8 cellular contexts compared by ENCODE assay signal in genomic region chr14:69610859-69611263, GRCh38. TPM values are rescaled to one million over a fixed set of nuclear protein-coding genes. Genes with fewer than 3 reads are reported as not detected.
DNase-seq lines count a peak whose midpoint lies in the region; ATAC-seq, FAIRE-seq and TF ChIP-seq lines count a peak whose summit lies in the region.

No MANE protein-coding gene starts in this region.

- no peak overlapping the region for H2BK120ac ChIP-seq in mesendoderm (ENCODE audit: low read depth, low read length)

- ATAC-seq in GM19455 (IDR thresholded peaks at IDR 0.05; ENCODE audit: unreplicated experiment), result no peak
- ATAC-seq in GM19351 (IDR thresholded peaks at IDR 0.05; ENCODE audit: unreplicated experiment), result no peak

- H3K4me1 ChIP-seq in CD4-positive, alpha-beta memory T cell (ENCODE audit: insufficient read depth, low read length), result peaks cover 51% of the 10 kb centered on the region
- peaks cover 2% of the 10 kb centered on the region for H3K4me1 ChIP-seq in mesendoderm (ENCODE audit: control insufficient read depth, low read depth, low read length)

- peaks cover 0 to 13% of the 10 kb centered on the region in 2 donors for H3K36me3 Mint-ChIP-seq in CD4-positive, alpha-beta memory T cell

- no peak overlapping the region for H3K4ac ChIP-seq in mesendoderm (ENCODE audit: low read depth, low read length)

- peak overlapping the region; percentile 91 to 97 (median 96) for H3K27ac Mint-ChIP-seq in CD4-positive, alpha-beta memory T cell

- no peaks in the 10 kb centered on the region for H3K9me3 Mint-ChIP-seq in CD4-positive, alpha-beta memory T cell

- peak overlapping the region; percentile 83 to 92 (median 90) for H3K4me3 Mint-ChIP-seq in CD4-positive, alpha-beta memory T cell

- peak overlapping the region; percentile 81 for H3K18ac ChIP-seq in mesendoderm (ENCODE audit: low read length)

- no peaks in the 10 kb centered on the region for H3K36me3 ChIP-seq in CD4-positive, alpha-beta memory T cell (ENCODE audit: insufficient read depth, low read length)
- H3K36me3 ChIP-seq in KOPT-K1 (ENCODE audit: insufficient read depth, low read length), result no peaks in the 10 kb centered on the region
- H3K36me3 ChIP-seq in bronchial epithelial cell (ENCODE audit: control insufficient read depth, insufficient read depth, low read length), result peaks cover 3% of the 10 kb centered on the region
- no peaks in the 10 kb centered on the region for H3K36me3 ChIP-seq in mesendoderm (ENCODE audit: control insufficient read depth, insufficient read depth, low read length)

- H3K79me1 ChIP-seq in mesendoderm (ENCODE audit: low read length), result no peaks in the 10 kb centered on the region

- H2BK15ac ChIP-seq in mesendoderm (replicated peaks; ENCODE audit: low read depth), result no peak overlapping the region

- TF ChIP-seq CTCF in bronchial epithelial cell (IDR thresholded peaks at IDR 0.05; ENCODE audit: insufficient read depth, low read length, severe bottlenecking), result no peak

- no peaks in the 10 kb centered on the region for H3K27me3 ChIP-seq in CD4-positive, alpha-beta memory T cell (ENCODE audit: insufficient read depth, low read length)
- H3K27me3 ChIP-seq in bronchial epithelial cell (ENCODE audit: control insufficient read depth, insufficient read depth, low read length) (no peaks in the 10 kb centered on the region), mesendoderm (ENCODE audit: insufficient read depth, low read length, poor library complexity) (no peaks in the 10 kb centered on the region)

- CTCF ChIA-PET in CD4-positive, alpha-beta memory T cell (lab: Charles Lee; ENCODE audit: partially characterized antibody), result interaction anchor here (0.9 to 3.8 kb wide), 9 partner anchors 20 to 156 kb away, joined by 3 to 12 read pairs (median 5); partner anchors contain the start of gene SRSF5

- H3K27me3 Mint-ChIP-seq in CD4-positive, alpha-beta memory T cell, result no peaks in the 10 kb centered on the region

- DNase-seq in CD4-positive, alpha-beta memory T cell, result no peak
- no peak for DNase-seq in bronchial epithelial cell (ENCODE audit: low read depth)
- DNase-seq in mesendoderm, result peak; percentile 44
- DNase-seq in GM19238 (ENCODE audit: insufficient read length, low spot score), result no peak
- DNase-seq in NCI-H187 treated with DMSO at 0.1 percent for 48 hours (lab: John Stamatoyannopoulos, UW), result no peak

- no peaks in the 10 kb centered on the region for H3K79me2 ChIP-seq in mesendoderm (ENCODE audit: control insufficient read depth, insufficient read depth, low read length)

- peaks cover 34 to 58% (median 48%) of the 10 kb centered on the region in 4 donors for H3K4me1 Mint-ChIP-seq in CD4-positive, alpha-beta memory T cell

- POLR2A ChIA-PET in CD4-positive, alpha-beta memory T cell (lab: Charles Lee; ENCODE audit: partially characterized antibody), result interaction anchor here (0.6 to 14.5 kb wide), 14 partner anchors 19 to 163 kb away, joined by 3 to 279 read pairs (median 5); partner anchors contain the start of gene SRSF5

- no peak overlapping the region for H4K5ac ChIP-seq in mesendoderm (ENCODE audit: low read length)

- H2BK5ac ChIP-seq in mesendoderm (ENCODE audit: low read length), result no peak overlapping the region

- H3K27ac ChIP-seq in CD4-positive, alpha-beta memory T cell (ENCODE audit: low read depth, low read length), result peak overlapping the region; percentile 78
- H3K27ac ChIP-seq in KOPT-K1 (ENCODE audit: low read depth, low read length, poor library complexity, severe bottlenecking), result peak overlapping the region; percentile 78
- H3K27ac ChIP-seq in mesendoderm (ENCODE audit: low read depth, low read length), result no peak overlapping the region

- intact Hi-C loops in CD4-positive, alpha-beta memory T cell (cut with micrococcal nuclease), result loop anchor here (1.0 to 5.0 kb wide), 3 partner anchors 156 to 819 kb away; partner anchors contain the start of genes DCAF5, SRSF5 and ZFP36L1

- no CpG with 5 or more reads among the region's 10 CpGs for WGBS in mesendoderm (ENCODE audit: extremely low coverage, insufficient coverage, low lambda C conversion rate)

- peak overlapping the region; percentile 39 for H3K4me2 ChIP-seq in mesendoderm (ENCODE audit: low read length)

- H2AK5ac ChIP-seq in mesendoderm (ENCODE audit: low read length), result no peak overlapping the region

- no peak for FAIRE-seq in bronchial epithelial cell (lab: Jason Lieb, UNC)

- H3K56ac ChIP-seq in mesendoderm (ENCODE audit: low read length), result peak overlapping the region; percentile 65

- no peak overlapping the region for H3K23ac ChIP-seq in mesendoderm (ENCODE audit: low read length)

- H3K4me3 ChIP-seq in CD4-positive, alpha-beta memory T cell (ENCODE audit: low read length in 2 of 2), result peak overlapping the region; percentile 45 to 84
- H3K4me3 ChIP-seq in bronchial epithelial cell (ENCODE audit: low read depth, low read length) (peak overlapping the region; percentile 48), mesendoderm (ENCODE audit: low read length) (peak overlapping the region; percentile 48)

- H4K8ac ChIP-seq in mesendoderm (ENCODE audit: low read depth, low read length), result peak overlapping the region; percentile 91

- no peaks in the 10 kb centered on the region for H3K9me3 ChIP-seq in CD4-positive, alpha-beta memory T cell (ENCODE audit: control insufficient read depth in 1 of 2, low read length in 2 of 2)
- no peaks in the 10 kb centered on the region for H3K9me3 ChIP-seq in KOPT-K1 (ENCODE audit: insufficient read depth, low read length, poor library complexity, severe bottlenecking)

- peak overlapping the region; percentile 57 for H3K9ac ChIP-seq in mesendoderm (ENCODE audit: low read length)

RNA-seq across cellular contexts. Expression of gene SUSD6, which starts 0.5 kb away (rescaled TPM):
- total RNA-seq in CD4-positive, alpha-beta memory T cell, result 10 to 100 TPM; 61.5 to 62.0 TPM
- polyA plus RNA-seq in CD4-positive, alpha-beta memory T cell, result 10 to 100 TPM in 1 of 2 donors, 1 to 10 TPM in 1; 4.8 to 10.8 TPM
- total RNA-seq in bronchial epithelial cell, result 3.9 and 5.6 TPM in 2 replicates
- 2.9 TPM for polyA plus RNA-seq in mesendoderm (2013, experiment 1 of 2)
- 2.6 TPM for polyA plus RNA-seq in mesendoderm (2013, experiment 2 of 2)

RNA-seq across cellular contexts. Expression of gene CCDC177, which starts 36.2 kb away (rescaled TPM):
- total RNA-seq in CD4-positive, alpha-beta memory T cell, result not detected
- not detected for polyA plus RNA-seq in CD4-positive, alpha-beta memory T cell
- not detected in 2 replicates for total RNA-seq in bronchial epithelial cell
- polyA plus RNA-seq in mesendoderm (2013, experiment 1 of 2), result 2.1 TPM
- polyA plus RNA-seq in mesendoderm (2013, experiment 2 of 2), result 1.8 TPM
